Comparison of ENCODE assay signal across 10 cellular contexts in the genomic region with DNA sequence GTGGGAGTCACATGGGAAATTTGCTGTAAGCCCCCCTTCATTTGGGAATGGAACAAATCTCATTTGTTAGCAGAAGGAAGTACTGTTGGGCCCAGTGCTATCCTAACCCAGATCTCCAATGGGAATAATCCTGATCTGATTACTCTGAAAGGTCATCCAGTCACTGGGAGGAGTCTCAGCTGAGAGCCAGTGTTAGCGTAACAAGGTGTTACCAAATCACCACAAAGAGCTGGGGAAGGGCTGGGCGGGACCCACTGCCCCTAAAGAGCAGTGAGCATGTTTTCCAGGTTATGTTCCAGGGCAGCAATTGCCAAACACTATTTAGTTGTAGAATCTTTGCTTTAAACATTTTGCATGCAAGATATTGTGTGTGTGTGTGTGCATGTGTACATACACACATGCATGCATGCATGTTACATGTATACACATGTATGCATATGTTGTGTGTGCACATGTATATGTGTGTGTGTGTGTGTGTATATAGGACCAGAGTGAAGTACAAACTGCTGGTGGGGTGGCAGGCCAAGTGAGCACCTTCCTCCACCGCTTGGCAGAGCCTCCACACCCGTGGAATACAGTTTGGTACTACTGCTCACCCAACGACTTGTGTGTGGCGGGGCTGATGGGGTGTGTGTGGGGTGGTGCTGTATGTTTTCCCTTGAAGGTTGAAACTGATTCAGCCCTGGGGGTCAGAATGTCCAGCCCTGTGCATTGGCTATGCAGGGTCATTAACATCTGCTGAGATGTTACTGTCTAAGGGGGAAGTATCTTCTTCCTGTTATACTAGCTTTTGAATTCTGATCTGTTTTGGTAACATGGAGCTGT. TPM values are rescaled to one million over a fixed set of nuclear protein-coding genes. Genes with fewer than 3 reads are reported as not detected.
DNase-seq lines count a peak whose midpoint lies in the region; ATAC-seq and TF ChIP-seq lines count a peak whose summit lies in the region.
"Had no signal": no experiment of that assay in that cellular context is flagged by ENCODE, and none has a peak within 500 bp of the region (broad histone marks: within the 10 kb centered on the region; RNA-seq: fewer than 3 reads in every experiment).

No MANE protein-coding gene starts in this region.

- H3K4me3 ChIP-seq in coronary artery = no peak overlapping the region
- H3K4me3 ChIP-seq in transverse colon = no peak overlapping the region

- H3K36me3 ChIP-seq in transverse colon = no peaks in the 10 kb centered on the region

- 60% methylated on average over 6 of the region's 6 CpGs; no CpG with 5 or more reads in 1 of the 2 donors for WGBS in transverse colon (ENCODE audit: low coverage in 1 of 2), 2 donors

- H3K4me1 Mint-ChIP-seq in activated naive CD4-positive, alpha-beta T cell treated with anti-CD3 and anti-CD28 coated beads, Interleukin-2, amount 10 ng/mL, durations not matched to agents 7 days and 5 days = peaks cover 30% of the 10 kb centered on the region
- H3K4me1 Mint-ChIP-seq in activated CD4-positive, alpha-beta T cell treated with anti-CD3 and anti-CD28 coated beads, Interleukin-2, amount 10 ng/mL, durations not matched to agents 24 days and 14 days = peaks cover 24% of the 10 kb centered on the region

- ATAC-seq in HG03139 (IDR thresholded peaks at IDR 0.05; ENCODE audit: unreplicated experiment) = peak; percentile 21

- H3K27me3 ChIP-seq in transverse colon = no peaks in the 10 kb centered on the region

- H3K9me3 Mint-ChIP-seq in activated naive CD4-positive, alpha-beta T cell treated with anti-CD3 and anti-CD28 coated beads, Interleukin-2, amount 10 ng/mL, durations not matched to agents 7 days and 5 days = peaks cover 5% of the 10 kb centered on the region
- H3K9me3 Mint-ChIP-seq in activated CD4-positive, alpha-beta T cell treated with anti-CD3 and anti-CD28 coated beads, Interleukin-2, amount 10 ng/mL, durations not matched to agents 24 days and 14 days = peaks cover 4% of the 10 kb centered on the region

- no peak overlapping the region for H3K27ac Mint-ChIP-seq in activated naive CD4-positive, alpha-beta T cell treated with anti-CD3 and anti-CD28 coated beads, Interleukin-2, amount 10 ng/mL, durations not matched to agents 7 days and 5 days
- H3K27ac Mint-ChIP-seq in activated CD4-positive, alpha-beta T cell treated with anti-CD3 and anti-CD28 coated beads, Interleukin-2, amount 10 ng/mL, durations not matched to agents 24 days and 14 days = no peak overlapping the region

- no peaks in the 10 kb centered on the region for H3K27me3 Mint-ChIP-seq in activated naive CD4-positive, alpha-beta T cell treated with anti-CD3 and anti-CD28 coated beads, Interleukin-2, amount 10 ng/mL, durations not matched to agents 7 days and 5 days
- no peaks in the 10 kb centered on the region for H3K27me3 Mint-ChIP-seq in activated CD4-positive, alpha-beta T cell treated with anti-CD3 and anti-CD28 coated beads, Interleukin-2, amount 10 ng/mL, durations not matched to agents 24 days and 14 days

- in situ Hi-C loops in transverse colon (cut with MboI; ENCODE audit: low pct_ligation_motif_present in 1 of 4, low pct_unique_long_range_greater_than_20kb in 1 of 4, low sequenced_read_pairs in 3 of 4) = no loop called here

- peak overlapping the region in 1 of 2 donors; percentile 60 for H3K27ac ChIP-seq in coronary artery
- peak overlapping the region; percentile 32 to 72 (median 68) for H3K27ac ChIP-seq in transverse colon
- H3K27ac ChIP-seq: C4-2B had no signal

- intact Hi-C loops in transverse colon (cut with DNase I; ENCODE audit: low total_unique reads) = no loop called here
- intact Hi-C loops in activated CD4-positive, alpha-beta T cell treated with anti-CD3 and anti-CD28 coated beads, Interleukin-2, amount 10 ng/mL, durations not matched to agents 24 days and 14 days (cut with micrococcal nuclease) = no loop called here

- TF ChIP-seq CTCF in coronary artery (IDR thresholded peaks at IDR 0.05) (no peak), transverse colon (IDR thresholded peaks at IDR 0.05) (no peak)

- no peak for TF ChIP-seq EP300 in transverse colon (IDR thresholded peaks at IDR 0.05; ENCODE audit: low read depth)

- H3K36me3 Mint-ChIP-seq in activated naive CD4-positive, alpha-beta T cell treated with anti-CD3 and anti-CD28 coated beads, Interleukin-2, amount 10 ng/mL, durations not matched to agents 7 days and 5 days = peaks cover 38% of the 10 kb centered on the region
- peaks cover 28% of the 10 kb centered on the region for H3K36me3 Mint-ChIP-seq in activated CD4-positive, alpha-beta T cell treated with anti-CD3 and anti-CD28 coated beads, Interleukin-2, amount 10 ng/mL, durations not matched to agents 24 days and 14 days (ENCODE audit: low read depth)

- CTCF ChIA-PET in activated naive CD4-positive, alpha-beta T cell treated with anti-CD3 and anti-CD28 coated beads, Interleukin-2, amount 10 ng/mL, durations not matched to agents 7 days and 5 days (lab: Charles Lee) = interaction anchor here (1.6 to 4.3 kb wide), 2 partner anchors 15 to 21 kb away, joined by 9 to 16 read pairs; a partner anchor contains a TSS

- H3K4me3 Mint-ChIP-seq in activated naive CD4-positive, alpha-beta T cell treated with anti-CD3 and anti-CD28 coated beads, Interleukin-2, amount 10 ng/mL, durations not matched to agents 7 days and 5 days = no peak overlapping the region
- H3K4me3 Mint-ChIP-seq in activated CD4-positive, alpha-beta T cell treated with anti-CD3 and anti-CD28 coated beads, Interleukin-2, amount 10 ng/mL, durations not matched to agents 24 days and 14 days = no peak overlapping the region

- peak; percentile 41 for DNase-seq in activated naive CD4-positive, alpha-beta T cell treated with anti-CD3 and anti-CD28 coated beads, Interleukin-2, amount 10 ng/mL, durations not matched to agents 7 days and 5 days
- DNase-seq in activated naive CD4-positive, alpha-beta T cell treated with anti-CD3 and anti-CD28 coated beads, Interleukin-2, amount 50 U/mL, for 16 hours = no peak
- DNase-seq in coronary artery (ENCODE audit: low spot score) (peak; percentile 56), transverse colon (peak; percentile 42), NCI-H774 (lab: John Stamatoyannopoulos, UW) (no peak), HuH-7.5 (ENCODE audit: low spot score) (no peak)
- DNase-seq in activated CD4-positive, alpha-beta T cell treated with anti-CD3 and anti-CD28 coated beads, Interleukin-2, amount 10 ng/mL, durations not matched to agents 24 days and 14 days = no peak

- H3K4me1 ChIP-seq in transverse colon = peaks cover 0 to 40% (median 8%) of the 10 kb centered on the region in 4 donors

- peaks cover 0 to 6% of the 10 kb centered on the region in 2 donors for H3K9me3 ChIP-seq in transverse colon

- TF ChIP-seq POLR2A in transverse colon (IDR thresholded peaks at IDR 0.05) = no peak

RNA-seq across cellular contexts. Expression of a gene that starts 15.2 kb away (rescaled TPM):
- total RNA-seq in transverse colon = 10 to 100 TPM in 3 of 4 donors, 1 to 10 TPM in 1; 7.8 to 40.4 (median 26.1) TPM
- total RNA-seq in activated CD4-positive, alpha-beta T cell treated with anti-CD3 and anti-CD28 coated beads, Interleukin-2, amount 10 ng/mL, durations not matched to agents 24 days and 14 days = 43.6 and 45.8 TPM in 2 replicates

RNA-seq across cellular contexts. Expression of a gene that starts 42.9 kb away (rescaled TPM):
- under 1 TPM in 1 of 4 donors, not detected in 3; 0.41 TPM for total RNA-seq in transverse colon
- not detected in 2 replicates for total RNA-seq in activated CD4-positive, alpha-beta T cell treated with anti-CD3 and anti-CD28 coated beads, Interleukin-2, amount 10 ng/mL, durations not matched to agents 24 days and 14 days
- total RNA-seq: subcutaneous adipose tissue had no signal

Comparison
In these comparisons a context has a peak if more than half of its experiments do, and no peak if none do; other contexts are left out.
1. DNase-seq: peak in activated naive CD4-positive, alpha-beta T cell treated with anti-CD3 and anti-CD28 coated beads, Interleukin-2, amount 10 ng/mL, durations not matched to agents 7 days and 5 days (single experiment), coronary artery (single experiment) and transverse colon (single experiment); none in activated naive CD4-positive, alpha-beta T cell treated with anti-CD3 and anti-CD28 coated beads, Interleukin-2, amount 50 U/mL, for 16 hours (single experiment), activated CD4-positive, alpha-beta T cell treated with anti-CD3 and anti-CD28 coated beads, Interleukin-2, amount 10 ng/mL, durations not matched to agents 24 days and 14 days (single experiment), NCI-H774 (single experiment) and HuH-7.5 (single experiment).